Comparison of ENCODE assay signal across 8 cellular contexts in the genomic region with DNA sequence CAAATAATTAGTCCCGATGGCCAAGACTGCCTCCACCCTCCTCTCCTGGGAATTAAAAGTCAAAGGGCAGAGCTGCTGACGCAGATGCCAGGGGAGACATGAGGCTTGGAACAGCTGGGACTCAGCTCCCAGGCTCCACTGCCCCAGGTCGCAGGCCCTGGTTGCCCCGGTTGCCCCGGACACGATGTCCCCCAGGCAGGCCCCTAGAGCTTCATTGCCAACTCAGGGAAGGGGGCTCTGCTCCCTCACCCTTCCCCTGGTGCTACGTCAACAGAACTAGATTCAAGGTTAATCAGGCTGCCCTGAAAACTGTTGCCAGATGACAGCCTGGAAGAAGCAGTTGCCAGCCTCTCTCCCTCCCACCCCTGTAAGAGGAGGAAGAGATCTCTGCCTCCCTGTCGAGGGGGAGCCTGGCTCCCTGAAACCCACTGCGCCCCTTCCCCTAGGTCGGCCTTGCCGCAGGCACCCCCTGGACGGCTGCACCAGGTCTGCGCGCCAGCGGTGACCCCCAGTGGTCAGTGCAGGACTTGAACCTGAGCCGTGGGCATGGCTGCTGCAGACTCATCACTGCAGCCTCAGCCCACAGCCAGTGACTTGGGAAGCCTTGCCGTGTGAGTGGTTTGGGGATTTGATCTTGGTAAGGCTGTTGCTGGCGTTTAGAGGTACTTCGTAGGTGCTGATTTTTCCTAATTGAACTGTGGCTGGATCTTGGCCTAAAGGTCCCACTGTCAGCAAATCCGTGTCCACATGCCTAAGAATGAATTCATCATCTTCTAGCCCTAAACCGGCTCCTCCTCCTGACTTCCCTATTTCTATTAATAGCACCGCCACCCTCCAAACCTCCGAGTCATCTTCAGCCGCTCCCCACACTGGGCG.
DNase-seq lines count a peak whose midpoint lies in the region; ATAC-seq and TF ChIP-seq lines count a peak whose summit lies in the region.

No MANE protein-coding gene starts in this region.

- ATAC-seq in left lobe of liver: peak; percentile 76
- ATAC-seq in HG03097 (IDR thresholded peaks at IDR 0.05; ENCODE audit: low FRiP score, unreplicated experiment): no peak

- peak; percentile 80 for DNase-seq in H4 (ENCODE audit: low spot score)
- peak; percentile 49 for DNase-seq in NCI-H2227 (lab: John Stamatoyannopoulos, UW; ENCODE audit: unreplicated experiment)
- peak; percentile 60 for DNase-seq in activated CD4-positive, CD25-positive, alpha-beta regulatory T cell treated with anti-CD3 and anti-CD28 coated beads, Interleukin-2, amount 50 U/mL, for 72 hours
- peak; percentile 95 for DNase-seq in coronary artery (ENCODE audit: low spot score)
- DNase-seq in left lobe of liver (ENCODE audit: low spot score): peak; percentile 94
- DNase-seq in stimulated activated CD4-positive, alpha-beta T cell treated with anti-CD3 and anti-CD28 coated beads, Interleukin-15, amount 100 ng/mL, for 48 hours (ENCODE audit: low read depth in 2 of 2): peak; percentile 18 to 38

- peak overlapping the region; percentile 45 for H3K4me3 ChIP-seq in coronary artery

- peak; percentile 87 for TF ChIP-seq CTCF in C4-2B (conservative IDR thresholded peaks at IDR 0.05)
- peak; percentile 36 for TF ChIP-seq CTCF in coronary artery (IDR thresholded peaks at IDR 0.05)

- H3K27ac ChIP-seq in C4-2B (peak overlapping the region; percentile 100), coronary artery (peak overlapping the region; percentile 87 to 90)

Comparison
In these comparisons a context has a peak if more than half of its experiments do, and no peak if none do; other contexts are left out.
1. DNase-seq: peak in every context shown above with its lines; median percentile 95 in coronary artery; 94 in left lobe of liver; 80 in H4; 60 in activated CD4-positive, CD25-positive, alpha-beta regulatory T cell treated with anti-CD3 and anti-CD28 coated beads, Interleukin-2, amount 50 U/mL, for 72 hours; 49 in NCI-H2227; 28 in stimulated activated CD4-positive, alpha-beta T cell treated with anti-CD3 and anti-CD28 coated beads, Interleukin-15, amount 100 ng/mL, for 48 hours.